8 cellular contexts compared by ENCODE assay signal in the genomic region with DNA sequence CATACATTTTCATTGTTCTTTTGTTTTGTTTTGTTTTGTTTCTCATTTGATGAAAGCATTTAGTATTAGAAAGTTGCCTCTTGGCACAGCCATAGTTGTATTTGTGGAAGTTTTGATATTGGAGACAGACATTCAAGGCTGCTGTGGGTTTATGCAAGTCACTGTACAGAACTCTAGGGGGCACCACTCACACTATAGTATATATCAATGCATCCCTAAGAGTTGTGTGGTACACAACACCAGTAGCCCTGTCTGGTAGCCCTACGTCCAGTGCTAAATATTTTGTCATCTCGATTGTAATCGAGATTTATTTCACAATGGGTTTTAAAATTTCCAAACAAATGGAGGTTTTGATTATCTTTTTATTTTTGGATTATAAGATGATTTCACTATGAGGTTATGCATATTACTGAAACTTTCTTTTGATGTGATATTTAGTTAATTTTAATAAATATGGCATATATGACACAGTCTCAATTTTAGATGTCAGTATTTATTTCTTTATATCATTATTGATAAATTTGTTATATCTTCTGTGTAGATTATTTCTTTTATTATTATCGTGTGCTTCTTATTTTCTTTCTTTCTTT.
A peak's percentile ranks its signal among the peaks of the same experiment; 100 is the strongest.
DNase-seq lines count a peak whose midpoint lies in the region; ATAC-seq, FAIRE-seq and TF ChIP-seq lines count a peak whose summit lies in the region.

No MANE protein-coding gene starts in this region.

- H3K27me3 ChIP-seq in hepatocyte (no peaks in the 10 kb centered on the region), transverse colon (no peaks in the 10 kb centered on the region), stomach (no peaks in the 10 kb centered on the region)

- in situ Hi-C loops in transverse colon (cut with MboI; ENCODE audit: low pct_ligation_motif_present in 1 of 4, low pct_unique_long_range_greater_than_20kb in 1 of 4, low sequenced_read_pairs in 3 of 4), result loop anchor here in 2 of 4 donors (25.0 kb wide), 2 partner anchors 348 to 452 kb away; no protein-coding TSS in a partner anchor

- no peak overlapping the region for H3K4me3 ChIP-seq in hepatocyte
- no peak overlapping the region for H3K4me3 ChIP-seq in transverse colon
- H3K4me3 ChIP-seq in stomach, result no peak overlapping the region

- peak; percentile 70 for DNase-seq in COLO829 (ENCODE audit: low spot score)
- DNase-seq in GM18507 (ENCODE audit: extremely low spot score, insufficient read length, low read depth), result no peak
- DNase-seq in NCI-H2029 (lab: John Stamatoyannopoulos, UW), result peak; percentile 27
- no peak for DNase-seq in activated B cell treated with CpG ODN at 0.5 μM for 24 hours
- DNase-seq in hepatocyte (ENCODE audit: low spot score), result peak; percentile 53
- no peak for DNase-seq in transverse colon
- DNase-seq in stomach, result no peak

- no peaks in the 10 kb centered on the region for H3K4me1 Mint-ChIP-seq in activated B cell treated with CpG ODN at 0.5 μM for 24 hours

- TF ChIP-seq EP300 in transverse colon (IDR thresholded peaks at IDR 0.05; ENCODE audit: low read depth) (no peak), stomach (IDR thresholded peaks at IDR 0.05) (no peak)

- H3K36me3 ChIP-seq in hepatocyte (replicated peaks; ENCODE audit: insufficient read depth, low read depth), result no peaks in the 10 kb centered on the region
- H3K36me3 ChIP-seq in transverse colon, result no peaks in the 10 kb centered on the region
- H3K36me3 ChIP-seq in stomach, result no peaks in the 10 kb centered on the region

- ATAC-seq in HG02943 (IDR thresholded peaks at IDR 0.05; ENCODE audit: low read depth, unreplicated experiment) (peak; percentile 59), activated B cell treated with CpG ODN at 0.5 μM for 24 hours (ENCODE audit: low read depth) (peak; percentile 78)

- TF ChIP-seq CTCF in activated B cell treated with CpG ODN at 0.5 μM for 24 hours (IDR thresholded peaks at IDR 0.05) (no peak), hepatocyte (IDR thresholded peaks at IDR 0.05; ENCODE audit: poor library complexity) (peak; percentile 47), transverse colon (IDR thresholded peaks at IDR 0.05) (peak; percentile 40 to 43 (median 42)), stomach (IDR thresholded peaks at IDR 0.05) (peak in 3 of 7 experiments; percentile 23 to 42 (median 26))

- no peak overlapping the region for H3K27ac ChIP-seq in hepatocyte
- no peak overlapping the region for H3K27ac ChIP-seq in transverse colon
- H3K27ac ChIP-seq in stomach, result no peak overlapping the region

- H3K4me3 Mint-ChIP-seq in activated B cell treated with CpG ODN at 0.5 μM for 24 hours, result no peak overlapping the region

- POLR2A ChIA-PET in activated B cell treated with CpG ODN at 0.5 μM for 24 hours (lab: Charles Lee), result interaction anchor here (0.9 to 1.5 kb wide), 2 partner anchors 14 to 162 kb away, joined by 3 to 5 read pairs; no protein-coding TSS in a partner anchor

- CTCF ChIA-PET in activated B cell treated with CpG ODN at 0.5 μM for 24 hours (lab: Charles Lee), result interaction anchor here (0.7 to 2.4 kb wide), 16 partner anchors 9 to 455 kb away, joined by 3 to 21 read pairs (median 3); no protein-coding TSS in a partner anchor

- H3K27me3 Mint-ChIP-seq in activated B cell treated with CpG ODN at 0.5 μM for 24 hours, result no peaks in the 10 kb centered on the region

- intact Hi-C loops in activated B cell treated with CpG ODN at 0.5 μM for 24 hours (cut with micrococcal nuclease), result loop anchor here (1.0 to 5.0 kb wide), 8 partner anchors 15 to 455 kb away; no protein-coding TSS in a partner anchor
- intact Hi-C loops in transverse colon (cut with DNase I; ENCODE audit: low total_unique reads), result no loop called here
- intact Hi-C loops in stomach (cut with DNase I; ENCODE audit: low total_unique reads), result no loop called here

- TF ChIP-seq POLR2A in transverse colon (IDR thresholded peaks at IDR 0.05), result no peak
- no peak for TF ChIP-seq POLR2A in stomach (IDR thresholded peaks at IDR 0.05)

- H3K4me2 ChIP-seq in hepatocyte, result no peak overlapping the region

- H3K9me2 ChIP-seq in hepatocyte (replicated peaks; ENCODE audit: insufficient read depth), result no peaks in the 10 kb centered on the region

- H3K27ac Mint-ChIP-seq in activated B cell treated with CpG ODN at 0.5 μM for 24 hours, result no peak overlapping the region

- no peaks in the 10 kb centered on the region for H3K4me1 ChIP-seq in hepatocyte (ENCODE audit: insufficient read depth)
- no peaks in the 10 kb centered on the region for H3K4me1 ChIP-seq in transverse colon
- no peaks in the 10 kb centered on the region for H3K4me1 ChIP-seq in stomach

- WGBS in hepatocyte (ENCODE audit: low lambda C conversion rate, missing lambda C conversion rate), result 80% methylated on average over 4 of the region's 4 CpGs
- 64 to 67% methylated on average over 4 of the region's 4 CpGs for WGBS in transverse colon (ENCODE audit: low coverage in 1 of 2), 2 donors
- WGBS in stomach, 5 donors, result 65 to 74% (median 71%) methylated on average over 4 of the region's 4 CpGs

- H4K20me1 ChIP-seq in hepatocyte (ENCODE audit: insufficient read depth, poor library complexity, severe bottlenecking), result no peaks in the 10 kb centered on the region

- no peaks in the 10 kb centered on the region for H3K9me3 Mint-ChIP-seq in activated B cell treated with CpG ODN at 0.5 μM for 24 hours

- peak; percentile 49 for FAIRE-seq in GM18507 (lab: Jason Lieb, UNC)

- no peaks in the 10 kb centered on the region for H3K36me3 Mint-ChIP-seq in activated B cell treated with CpG ODN at 0.5 μM for 24 hours (ENCODE audit: low read depth)

- no peaks in the 10 kb centered on the region for H3K79me2 ChIP-seq in hepatocyte

- H3K9me3 ChIP-seq in hepatocyte (ENCODE audit: low read depth) (no peaks in the 10 kb centered on the region), transverse colon (no peaks in the 10 kb centered on the region), stomach (no peaks in the 10 kb centered on the region)

- H2AFZ ChIP-seq in hepatocyte, result no peak overlapping the region

Comparison
In these comparisons a context has a peak if more than half of its experiments do, and no peak if none do; other contexts are left out.
1. DNase-seq: peak in COLO829 (single experiment), NCI-H2029 (single experiment) and hepatocyte (single experiment); none in GM18507 (single experiment), activated B cell treated with CpG ODN at 0.5 μM for 24 hours (single experiment), transverse colon (single experiment) and stomach (single experiment).